Comparison of ENCODE assay signal across 8 cellular contexts in the genomic region with DNA sequence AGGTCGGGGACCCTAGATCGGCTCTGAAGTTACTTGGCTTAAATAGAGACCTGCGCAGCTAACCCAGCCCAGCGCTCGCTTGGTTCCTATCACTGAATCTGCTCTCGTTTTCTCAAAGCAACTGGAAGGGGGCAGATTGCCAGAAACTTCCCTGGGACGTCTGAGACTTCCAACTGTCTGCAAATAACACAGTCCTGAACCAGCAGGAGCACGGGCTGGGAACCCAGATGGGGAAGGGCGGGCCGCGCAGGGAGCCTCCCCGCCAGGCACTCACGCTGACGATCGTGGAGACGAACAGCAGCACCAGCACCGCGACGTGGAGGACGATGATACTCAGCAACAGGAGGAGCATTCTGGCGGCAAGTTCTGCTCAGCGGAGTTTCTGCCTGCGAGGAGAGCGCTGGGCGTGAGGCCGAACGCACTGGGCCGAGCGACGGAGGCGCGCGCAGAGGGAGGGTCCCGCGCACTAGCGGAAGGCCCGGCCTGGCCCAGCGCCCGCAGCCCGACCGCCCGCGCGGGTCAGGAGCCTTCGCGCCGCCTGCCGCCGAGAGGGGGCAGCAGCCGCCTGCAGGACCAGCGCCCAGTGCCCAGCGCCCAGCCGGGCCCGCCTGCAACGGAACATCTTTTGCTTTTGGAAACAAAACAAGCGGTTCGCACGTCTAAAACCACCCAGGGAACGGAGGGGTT. TPM values are rescaled to one million over a fixed set of nuclear protein-coding genes. Genes with fewer than 3 reads are reported as not detected.
DNase-seq lines count a peak whose midpoint lies in the region; ATAC-seq lines count a peak whose summit lies in the region.

No MANE protein-coding gene starts in this region.

- no peaks in the 10 kb centered on the region for H3K9me3 ChIP-seq in mesodermal cell (ENCODE audit: control insufficient read depth, low read length)

- peaks cover 42% of the 10 kb centered on the region for H3K4me1 ChIP-seq in mesodermal cell (ENCODE audit: control insufficient read depth, insufficient read depth, low read length, poor library complexity, severe bottlenecking)

- peak; percentile 88 for DNase-seq in CD1c-positive myeloid dendritic cell (ENCODE audit: extremely low spot score)
- peak; percentile 37 to 70 for DNase-seq in NCI-H524 (lab: John Stamatoyannopoulos, UW)
- peak; percentile 25 to 53 (median 36) for DNase-seq in activated CD8-positive, alpha-beta memory T cell treated with anti-CD3 and anti-CD28 coated beads for 48 hours (ENCODE audit: low read depth in 2 of 3, low spot score in 2 of 3)
- peak; percentile 68 for DNase-seq in epidermal melanocyte (ENCODE audit: insufficient read length, low spot score)
- DNase-seq in stimulated activated CD8-positive, alpha-beta memory T cell treated with anti-CD3 and anti-CD28 coated beads, Interleukin-15, amount 100 ng/mL, for 24 hours (ENCODE audit: low read depth): peak; percentile 37

- peaks cover 48% of the 10 kb centered on the region for H3K36me3 ChIP-seq in mesodermal cell (ENCODE audit: control insufficient read depth, insufficient read depth, low read length)

- H3K27ac ChIP-seq in mesodermal cell (ENCODE audit: low read depth, low read length, severe bottlenecking): peak overlapping the region; percentile 76

- ATAC-seq in GM21576 (IDR thresholded peaks at IDR 0.05; ENCODE audit: unreplicated experiment): peak; percentile 58
- no peak for ATAC-seq in GM19324 (IDR thresholded peaks at IDR 0.05; ENCODE audit: low FRiP score, unreplicated experiment)

- 1% methylated on average over 35 to 56 of the region's 59 CpGs for WGBS in mesodermal cell (ENCODE audit: insufficient coverage in 2 of 2), 2 experiments

- peak overlapping the region; percentile 79 for H3K4me3 ChIP-seq in mesodermal cell (ENCODE audit: extremely low read depth, insufficient read depth, low read length, poor library complexity, severe bottlenecking)

RNA-seq across cellular contexts. Expression of gene PMP22, which starts 4.6 kb away (rescaled TPM):
- polyA plus RNA-seq in mesodermal cell (2013, experiment 1 of 2): 220 TPM
- 196 TPM for polyA plus RNA-seq in mesodermal cell (2013, experiment 2 of 2)

Comparison
In these comparisons a context has a peak if more than half of its experiments do, and no peak if none do; other contexts are left out.
1. DNase-seq: peak in every context shown above with its lines; median percentile 88 in CD1c-positive myeloid dendritic cell; 68 in epidermal melanocyte; 54 in NCI-H524; 37 in stimulated activated CD8-positive, alpha-beta memory T cell treated with anti-CD3 and anti-CD28 coated beads, Interleukin-15, amount 100 ng/mL, for 24 hours; 36 in activated CD8-positive, alpha-beta memory T cell treated with anti-CD3 and anti-CD28 coated beads for 48 hours.